Comparison of ENCODE assay signal across 8 cellular contexts in the genomic region with DNA sequence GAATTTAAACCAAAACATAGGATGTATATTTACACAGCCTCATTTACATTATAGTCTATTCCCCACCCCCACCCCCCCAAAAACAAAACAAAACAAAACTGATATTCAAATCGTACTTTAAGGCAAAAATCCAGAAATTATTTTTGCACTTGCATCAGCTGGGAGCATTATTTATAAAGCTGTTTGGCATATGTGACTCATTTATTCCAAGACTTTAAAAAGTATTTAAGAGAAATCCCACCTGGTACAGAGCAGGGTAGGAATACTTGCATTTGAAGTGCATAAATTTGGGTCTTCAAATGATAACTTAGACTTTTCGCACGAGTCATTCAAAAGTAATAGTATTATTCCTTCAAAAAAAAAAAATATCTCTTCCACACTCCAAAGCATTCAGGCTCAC. TPM values are rescaled to one million over a fixed set of nuclear protein-coding genes. Genes with fewer than 3 reads are reported as not detected.
DNase-seq lines count a peak whose midpoint lies in the region; ATAC-seq and TF ChIP-seq lines count a peak whose summit lies in the region.

No MANE protein-coding gene starts in this region.

- H3K27me3 ChIP-seq in heart right ventricle (no peaks in the 10 kb centered on the region), mammary epithelial cell (ENCODE audit: insufficient read depth, low read length) (no peaks in the 10 kb centered on the region), mesenchymal stem cell (ENCODE audit: control insufficient read depth in 1 of 2, insufficient read depth in 1 of 2, low read length in 2 of 2) (no peaks in the 10 kb centered on the region), uterus (no peaks in the 10 kb centered on the region)

- 1 to 4% methylated on average over 3 of the region's 3 CpGs for WGBS in heart right ventricle, 2 donors
- 5% methylated on average over 3 of the region's 3 CpGs for WGBS in mammary epithelial cell (ENCODE audit: low coverage, missing lambda C conversion rate)
- WGBS in mesenchymal stem cell, result 4% methylated on average over 2 of the region's 3 CpGs

- no peaks in the 10 kb centered on the region for H3K79me1 ChIP-seq in mesenchymal stem cell (replicated peaks; ENCODE audit: low read length, poor library complexity, severe bottlenecking)

- CTCF ChIA-PET in mammary epithelial cell (lab: Charles Lee; ENCODE audit: low non-redundant PET), result no interaction called here

- H2BK120ac ChIP-seq in mesenchymal stem cell (ENCODE audit: low read depth, low read length), result no peak overlapping the region

- no peaks in the 10 kb centered on the region for H4K20me1 ChIP-seq in mammary epithelial cell (ENCODE audit: insufficient read depth, low read length)

- DNase-seq in heart right ventricle (no peak), cardiac septum (ENCODE audit: low spot score) (no peak), mammary epithelial cell (no peak), mesenchymal stem cell (no peak), uterus (no peak), NCI-H1105 treated with DMSO at 0.1 percent for 48 hours (lab: John Stamatoyannopoulos, UW) (no peak)

- BruUV-seq in mammary epithelial cell (replicated peaks; lab: Mats Ljungman, UMichigan), result no TSS peak

- H2AK5ac ChIP-seq in mesenchymal stem cell (ENCODE audit: low read length, severe bottlenecking), result no peak overlapping the region

- TF ChIP-seq CTCF in heart right ventricle (IDR thresholded peaks at IDR 0.05), result no peak
- TF ChIP-seq CTCF in mammary epithelial cell (conservative IDR thresholded peaks at IDR 0.05 in 1 of 2, IDR thresholded peaks at IDR 0.05 in 1 of 2; ENCODE audit: extremely low read depth in 1 of 2, insufficient read depth in 1 of 2, low read depth in 1 of 2, low read length in 2 of 2), result no peak
- no peak for TF ChIP-seq CTCF in uterus (IDR thresholded peaks at IDR 0.05)

- no peak overlapping the region for H4K8ac ChIP-seq in mesenchymal stem cell (ENCODE audit: low read length)

- H3K9me3 ChIP-seq in heart right ventricle (no peaks in the 10 kb centered on the region), mammary epithelial cell (replicated peaks; ENCODE audit: insufficient read depth, low read length) (no peaks in the 10 kb centered on the region), mesenchymal stem cell (ENCODE audit: control insufficient read depth, low read length) (no peaks in the 10 kb centered on the region), uterus (no peaks in the 10 kb centered on the region)

- peak overlapping the region; percentile 94 for H3K9ac ChIP-seq in mammary epithelial cell (ENCODE audit: insufficient read depth, low read length)
- peak overlapping the region; percentile 94 for H3K9ac ChIP-seq in mesenchymal stem cell (ENCODE audit: low read length)

- peak overlapping the region in 9 of 10 donors; percentile 79 to 96 (median 89) for H3K27ac ChIP-seq in heart right ventricle
- peak overlapping the region; percentile 84 for H3K27ac ChIP-seq in mammary epithelial cell (ENCODE audit: insufficient read depth, low read depth, low read length)
- no peak overlapping the region for H3K27ac ChIP-seq in mesenchymal stem cell (ENCODE audit: low read length, poor library complexity, severe bottlenecking)
- peak overlapping the region; percentile 86 to 91 for H3K27ac ChIP-seq in uterus

- TF ChIP-seq POLR2A in uterus (IDR thresholded peaks at IDR 0.05), result no peak

- in situ Hi-C loops in mammary epithelial cell (cut with MboI; ENCODE audit: low sequenced_read_pairs in 2 of 2), result no loop called here

- peaks cover 94% of the 10 kb centered on the region for H3K79me2 ChIP-seq in mammary epithelial cell (ENCODE audit: insufficient read depth, low read length)

- dilution Hi-C loops in mammary epithelial cell (cut with HindIII; ENCODE audit: low sequenced_read_pairs), result no loop called here

- no peak overlapping the region for H2BK12ac ChIP-seq in mesenchymal stem cell (ENCODE audit: low read length in 2 of 2)

- H3K4ac ChIP-seq in mesenchymal stem cell (ENCODE audit: low read depth in 1 of 2, low read length in 2 of 2), result no peak overlapping the region

- H2AFZ ChIP-seq in mammary epithelial cell (ENCODE audit: low read depth, low read length) (peak overlapping the region; percentile 94), mesenchymal stem cell (ENCODE audit: low read depth, low read length) (no peak overlapping the region)

- intact Hi-C loops in heart right ventricle (cut with DNase I), result loop anchor here in 7 of 10 donors (1.0 to 10.0 kb wide), 10 partner anchors 48 to 294 kb away; a partner anchor contains a TSS
- intact Hi-C loops in cardiac septum (cut with DNase I), result loop anchor here (5.0 kb wide), 3 partner anchors 63 to 292 kb away; a partner anchor contains a TSS
- intact Hi-C loops in mammary epithelial cell (cut with micrococcal nuclease), result loop anchor here (1.0 to 5.0 kb wide), 3 partner anchors 63 to 293 kb away; a partner anchor contains a TSS
- intact Hi-C loops in uterus (cut with DNase I; ENCODE audit: low total_unique reads), result loop anchor here (10.0 kb wide), 1 partner anchor 66 kb away; a partner anchor contains a TSS

- ATAC-seq in heart right ventricle (no peak), GM19463 (IDR thresholded peaks at IDR 0.05; ENCODE audit: unreplicated experiment) (no peak), GM18519 (IDR thresholded peaks at IDR 0.05; ENCODE audit: low FRiP score, unreplicated experiment) (no peak)

- H3K23ac ChIP-seq in mesenchymal stem cell (ENCODE audit: low read length in 2 of 2), result no peak overlapping the region

- no peak overlapping the region for H4K91ac ChIP-seq in mesenchymal stem cell (ENCODE audit: low read length)

- H3K4me2 ChIP-seq in mammary epithelial cell (ENCODE audit: insufficient read depth, low read depth, low read length) (peak overlapping the region; percentile 91), mesenchymal stem cell (ENCODE audit: low read length, poor library complexity, severe bottlenecking) (peak overlapping the region; percentile 76)

- H3K4me1 ChIP-seq in heart right ventricle, result peaks cover 0 to 69% (median 55%) of the 10 kb centered on the region in 9 donors
- H3K4me1 ChIP-seq in mammary epithelial cell (ENCODE audit: insufficient read depth, low read length), result peaks cover 6% of the 10 kb centered on the region
- peaks cover 3% of the 10 kb centered on the region for H3K4me1 ChIP-seq in mesenchymal stem cell (ENCODE audit: control insufficient read depth, insufficient read depth, low read depth, low read length)
- peaks cover 3 to 10% of the 10 kb centered on the region in 2 donors for H3K4me1 ChIP-seq in uterus

- no peak overlapping the region for H3K14ac ChIP-seq in mesenchymal stem cell (ENCODE audit: low read length in 2 of 2)

- H3K4me3 ChIP-seq in heart right ventricle (peak overlapping the region; percentile 50 to 98 (median 84)), mammary epithelial cell (replicated peaks in 1 of 3; ENCODE audit: insufficient read depth in 1 of 3, low read depth in 2 of 3, low read length in 3 of 3) (peak overlapping the region; percentile 72 to 95 (median 86)), mesenchymal stem cell (ENCODE audit: insufficient read depth in 1 of 2, low read depth in 1 of 2, low read length in 2 of 2) (peak overlapping the region in 1 of 2 experiments; percentile 92), uterus (peak overlapping the region; percentile 66 to 75)

- no peak overlapping the region for H2BK5ac ChIP-seq in mesenchymal stem cell (ENCODE audit: low read depth, low read length, poor library complexity, severe bottlenecking)

- no peak overlapping the region for H3K18ac ChIP-seq in mesenchymal stem cell (ENCODE audit: low read depth in 1 of 2, low read length in 2 of 2)

- no peak overlapping the region for H2BK15ac ChIP-seq in mesenchymal stem cell (ENCODE audit: low read depth, poor library complexity, severe bottlenecking)

- H3K36me3 ChIP-seq in heart right ventricle (no peaks in the 10 kb centered on the region), mammary epithelial cell (ENCODE audit: insufficient read depth, low read length) (no peaks in the 10 kb centered on the region), mesenchymal stem cell (ENCODE audit: control insufficient read depth in 1 of 2, insufficient read depth in 2 of 2, low read depth in 1 of 2, low read length in 2 of 2) (no peaks in the 10 kb centered on the region), uterus (no peaks in the 10 kb centered on the region)

RNA-seq across cellular contexts. Expression of a gene that starts 1.1 kb away (rescaled TPM):
- 10 to 100 TPM in 8 of 10 donors, 1 to 10 TPM in 2; 9.0 to 15.4 (median 13.0) TPM for total RNA-seq in heart right ventricle
- 1 to 10 TPM; 1.7 to 2.6 TPM for polyA plus RNA-seq in heart right ventricle
- total RNA-seq in cardiac septum, result 11.2 TPM
- 10 to 100 TPM; 10.2 to 20.3 TPM for total RNA-seq in mammary epithelial cell
- polyA plus RNA-seq in mammary epithelial cell, result 2.8 TPM
- polyA minus RNA-seq in mammary epithelial cell, result 4.3 TPM
- 5.4 TPM for polyA plus RNA-seq in mesenchymal stem cell (2013, experiment 1 of 2)
- polyA plus RNA-seq in mesenchymal stem cell (2013, experiment 2 of 2), result 6.1 TPM
- 10 to 100 TPM in 3 of 4 donors, 1 to 10 TPM in 1; 3.6 to 40.2 (median 16.0) TPM for total RNA-seq in uterus

RNA-seq across cellular contexts. Expression of a gene that starts 1.3 kb away (rescaled TPM):
- total RNA-seq in heart right ventricle (10 to 100 TPM; 14.7 to 25.2 (median 22.2) TPM), cardiac septum (16.3 TPM), mammary epithelial cell (10 to 100 TPM; 10.4 to 18.7 TPM), uterus (10 to 100 TPM; 10.9 to 56.5 (median 31.7) TPM)
- polyA plus RNA-seq in heart right ventricle (1 to 10 TPM; 3.7 to 6.4 TPM), mammary epithelial cell (4.5 TPM)
- 16.5 TPM for polyA minus RNA-seq in mammary epithelial cell
- polyA plus RNA-seq in mesenchymal stem cell (2013, experiment 1 of 2), result 11.2 TPM
- 12.5 TPM for polyA plus RNA-seq in mesenchymal stem cell (2013, experiment 2 of 2)
